1 cellular context compared by ENCODE assay signal in the genomic region with DNA sequence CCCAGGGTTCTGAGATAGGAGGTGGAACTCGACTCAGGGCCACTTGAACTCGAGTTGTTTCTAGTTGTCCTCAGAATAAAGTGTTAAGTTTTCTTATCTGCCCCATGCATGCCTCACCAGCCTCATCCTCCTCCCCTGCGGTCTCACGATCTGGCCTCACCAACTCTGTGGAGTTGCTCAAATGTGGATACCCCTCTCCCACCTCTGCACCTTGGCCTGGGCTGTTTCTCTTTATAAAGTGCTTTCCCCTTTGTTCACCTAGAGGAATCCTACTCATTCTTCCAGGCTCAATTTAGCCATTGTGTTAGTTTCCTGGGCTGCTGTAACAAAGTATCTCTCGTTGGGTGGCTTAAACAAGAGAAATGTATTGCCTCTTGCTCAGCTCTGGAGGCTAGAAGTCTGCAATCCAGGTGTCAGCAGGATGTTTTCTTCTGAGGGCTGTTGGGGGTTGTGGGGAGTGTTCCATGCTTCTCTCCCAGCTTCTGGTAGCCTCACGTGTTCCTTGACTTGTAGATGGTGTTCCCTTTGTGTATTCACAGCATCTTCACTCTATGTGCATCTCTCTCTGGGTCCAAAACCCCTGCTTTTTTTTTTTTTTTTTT.
A peak's percentile ranks its signal among the peaks of the same experiment; 100 is the strongest.
TF ChIP-seq lines count a peak whose summit lies in the region.

No MANE protein-coding gene starts in this region.

TF ChIP-seq in K562, 482 proteins besides CTCF, POLR2A, EP300 and RAD21 (continued from another document):
- TF ChIP-seq, protein P1, sequence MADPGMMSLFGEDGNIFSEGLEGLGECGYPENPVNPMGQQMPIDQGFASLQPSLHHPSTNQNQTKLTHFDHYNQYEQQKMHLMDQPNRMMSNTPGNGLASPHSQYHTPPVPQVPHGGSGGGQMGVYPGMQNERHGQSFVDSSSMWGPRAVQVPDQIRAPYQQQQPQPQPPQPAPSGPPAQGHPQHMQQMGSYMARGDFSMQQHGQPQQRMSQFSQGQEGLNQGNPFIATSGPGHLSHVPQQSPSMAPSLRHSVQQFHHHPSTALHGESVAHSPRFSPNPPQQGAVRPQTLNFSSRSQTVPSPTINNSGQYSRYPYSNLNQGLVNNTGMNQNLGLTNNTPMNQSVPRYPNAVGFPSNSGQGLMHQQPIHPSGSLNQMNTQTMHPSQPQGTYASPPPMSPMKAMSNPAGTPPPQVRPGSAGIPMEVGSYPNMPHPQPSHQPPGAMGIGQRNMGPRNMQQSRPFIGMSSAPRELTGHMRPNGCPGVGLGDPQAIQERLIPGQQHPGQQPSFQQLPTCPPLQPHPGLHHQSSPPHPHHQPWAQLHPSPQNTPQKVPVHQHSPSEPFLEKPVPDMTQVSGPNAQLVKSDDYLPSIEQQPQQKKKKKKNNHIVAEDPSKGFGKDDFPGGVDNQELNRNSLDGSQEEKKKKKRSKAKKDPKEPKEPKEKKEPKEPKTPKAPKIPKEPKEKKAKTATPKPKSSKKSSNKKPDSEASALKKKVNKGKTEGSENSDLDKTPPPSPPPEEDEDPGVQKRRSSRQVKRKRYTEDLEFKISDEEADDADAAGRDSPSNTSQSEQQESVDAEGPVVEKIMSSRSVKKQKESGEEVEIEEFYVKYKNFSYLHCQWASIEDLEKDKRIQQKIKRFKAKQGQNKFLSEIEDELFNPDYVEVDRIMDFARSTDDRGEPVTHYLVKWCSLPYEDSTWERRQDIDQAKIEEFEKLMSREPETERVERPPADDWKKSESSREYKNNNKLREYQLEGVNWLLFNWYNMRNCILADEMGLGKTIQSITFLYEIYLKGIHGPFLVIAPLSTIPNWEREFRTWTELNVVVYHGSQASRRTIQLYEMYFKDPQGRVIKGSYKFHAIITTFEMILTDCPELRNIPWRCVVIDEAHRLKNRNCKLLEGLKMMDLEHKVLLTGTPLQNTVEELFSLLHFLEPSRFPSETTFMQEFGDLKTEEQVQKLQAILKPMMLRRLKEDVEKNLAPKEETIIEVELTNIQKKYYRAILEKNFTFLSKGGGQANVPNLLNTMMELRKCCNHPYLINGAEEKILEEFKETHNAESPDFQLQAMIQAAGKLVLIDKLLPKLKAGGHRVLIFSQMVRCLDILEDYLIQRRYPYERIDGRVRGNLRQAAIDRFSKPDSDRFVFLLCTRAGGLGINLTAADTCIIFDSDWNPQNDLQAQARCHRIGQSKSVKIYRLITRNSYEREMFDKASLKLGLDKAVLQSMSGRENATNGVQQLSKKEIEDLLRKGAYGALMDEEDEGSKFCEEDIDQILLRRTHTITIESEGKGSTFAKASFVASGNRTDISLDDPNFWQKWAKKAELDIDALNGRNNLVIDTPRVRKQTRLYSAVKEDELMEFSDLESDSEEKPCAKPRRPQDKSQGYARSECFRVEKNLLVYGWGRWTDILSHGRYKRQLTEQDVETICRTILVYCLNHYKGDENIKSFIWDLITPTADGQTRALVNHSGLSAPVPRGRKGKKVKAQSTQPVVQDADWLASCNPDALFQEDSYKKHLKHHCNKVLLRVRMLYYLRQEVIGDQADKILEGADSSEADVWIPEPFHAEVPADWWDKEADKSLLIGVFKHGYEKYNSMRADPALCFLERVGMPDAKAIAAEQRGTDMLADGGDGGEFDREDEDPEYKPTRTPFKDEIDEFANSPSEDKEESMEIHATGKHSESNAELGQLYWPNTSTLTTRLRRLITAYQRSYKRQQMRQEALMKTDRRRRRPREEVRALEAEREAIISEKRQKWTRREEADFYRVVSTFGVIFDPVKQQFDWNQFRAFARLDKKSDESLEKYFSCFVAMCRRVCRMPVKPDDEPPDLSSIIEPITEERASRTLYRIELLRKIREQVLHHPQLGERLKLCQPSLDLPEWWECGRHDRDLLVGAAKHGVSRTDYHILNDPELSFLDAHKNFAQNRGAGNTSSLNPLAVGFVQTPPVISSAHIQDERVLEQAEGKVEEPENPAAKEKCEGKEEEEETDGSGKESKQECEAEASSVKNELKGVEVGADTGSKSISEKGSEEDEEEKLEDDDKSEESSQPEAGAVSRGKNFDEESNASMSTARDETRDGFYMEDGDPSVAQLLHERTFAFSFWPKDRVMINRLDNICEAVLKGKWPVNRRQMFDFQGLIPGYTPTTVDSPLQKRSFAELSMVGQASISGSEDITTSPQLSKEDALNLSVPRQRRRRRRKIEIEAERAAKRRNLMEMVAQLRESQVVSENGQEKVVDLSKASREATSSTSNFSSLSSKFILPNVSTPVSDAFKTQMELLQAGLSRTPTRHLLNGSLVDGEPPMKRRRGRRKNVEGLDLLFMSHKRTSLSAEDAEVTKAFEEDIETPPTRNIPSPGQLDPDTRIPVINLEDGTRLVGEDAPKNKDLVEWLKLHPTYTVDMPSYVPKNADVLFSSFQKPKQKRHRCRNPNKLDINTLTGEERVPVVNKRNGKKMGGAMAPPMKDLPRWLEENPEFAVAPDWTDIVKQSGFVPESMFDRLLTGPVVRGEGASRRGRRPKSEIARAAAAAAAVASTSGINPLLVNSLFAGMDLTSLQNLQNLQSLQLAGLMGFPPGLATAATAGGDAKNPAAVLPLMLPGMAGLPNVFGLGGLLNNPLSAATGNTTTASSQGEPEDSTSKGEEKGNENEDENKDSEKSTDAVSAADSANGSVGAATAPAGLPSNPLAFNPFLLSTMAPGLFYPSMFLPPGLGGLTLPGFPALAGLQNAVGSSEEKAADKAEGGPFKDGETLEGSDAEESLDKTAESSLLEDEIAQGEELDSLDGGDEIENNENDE (IDR thresholded peaks at IDR 0.05; ENCODE audit: low read depth, low read length), result no peak
- TF ChIP-seq, protein P2, sequence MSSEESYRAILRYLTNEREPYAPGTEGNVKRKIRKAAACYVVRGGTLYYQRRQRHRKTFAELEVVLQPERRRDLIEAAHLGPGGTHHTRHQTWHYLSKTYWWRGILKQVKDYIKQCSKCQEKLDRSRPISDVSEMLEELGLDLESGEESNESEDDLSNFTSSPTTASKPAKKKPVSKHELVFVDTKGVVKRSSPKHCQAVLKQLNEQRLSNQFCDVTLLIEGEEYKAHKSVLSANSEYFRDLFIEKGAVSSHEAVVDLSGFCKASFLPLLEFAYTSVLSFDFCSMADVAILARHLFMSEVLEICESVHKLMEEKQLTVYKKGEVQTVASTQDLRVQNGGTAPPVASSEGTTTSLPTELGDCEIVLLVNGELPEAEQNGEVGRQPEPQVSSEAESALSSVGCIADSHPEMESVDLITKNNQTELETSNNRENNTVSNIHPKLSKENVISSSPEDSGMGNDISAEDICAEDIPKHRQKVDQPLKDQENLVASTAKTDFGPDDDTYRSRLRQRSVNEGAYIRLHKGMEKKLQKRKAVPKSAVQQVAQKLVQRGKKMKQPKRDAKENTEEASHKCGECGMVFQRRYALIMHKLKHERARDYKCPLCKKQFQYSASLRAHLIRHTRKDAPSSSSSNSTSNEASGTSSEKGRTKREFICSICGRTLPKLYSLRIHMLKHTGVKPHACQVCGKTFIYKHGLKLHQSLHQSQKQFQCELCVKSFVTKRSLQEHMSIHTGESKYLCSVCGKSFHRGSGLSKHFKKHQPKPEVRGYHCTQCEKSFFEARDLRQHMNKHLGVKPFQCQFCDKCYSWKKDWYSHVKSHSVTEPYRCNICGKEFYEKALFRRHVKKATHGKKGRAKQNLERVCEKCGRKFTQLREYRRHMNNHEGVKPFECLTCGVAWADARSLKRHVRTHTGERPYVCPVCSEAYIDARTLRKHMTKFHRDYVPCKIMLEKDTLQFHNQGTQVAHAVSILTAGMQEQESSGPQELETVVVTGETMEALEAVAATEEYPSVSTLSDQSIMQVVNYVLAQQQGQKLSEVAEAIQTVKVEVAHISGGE (CRISPR knock-in tag; IDR thresholded peaks at IDR 0.05), result no peak
- no peak for TF ChIP-seq ZNF253 (CRISPR knock-in tag; conservative IDR thresholded peaks at IDR 0.05)
- TF ChIP-seq, protein P3, sequence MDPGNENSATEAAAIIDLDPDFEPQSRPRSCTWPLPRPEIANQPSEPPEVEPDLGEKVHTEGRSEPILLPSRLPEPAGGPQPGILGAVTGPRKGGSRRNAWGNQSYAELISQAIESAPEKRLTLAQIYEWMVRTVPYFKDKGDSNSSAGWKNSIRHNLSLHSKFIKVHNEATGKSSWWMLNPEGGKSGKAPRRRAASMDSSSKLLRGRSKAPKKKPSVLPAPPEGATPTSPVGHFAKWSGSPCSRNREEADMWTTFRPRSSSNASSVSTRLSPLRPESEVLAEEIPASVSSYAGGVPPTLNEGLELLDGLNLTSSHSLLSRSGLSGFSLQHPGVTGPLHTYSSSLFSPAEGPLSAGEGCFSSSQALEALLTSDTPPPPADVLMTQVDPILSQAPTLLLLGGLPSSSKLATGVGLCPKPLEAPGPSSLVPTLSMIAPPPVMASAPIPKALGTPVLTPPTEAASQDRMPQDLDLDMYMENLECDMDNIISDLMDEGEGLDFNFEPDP (CRISPR knock-in tag; IDR thresholded peaks at IDR 0.05), result no peak
- TF ChIP-seq ELF2 (CRISPR knock-in tag; IDR thresholded peaks at IDR 0.05), result no peak
- TF ChIP-seq ATF7 (IDR thresholded peaks at IDR 0.05), result peak; percentile 45; the same call in 1 of the 2 replicates
- TF ChIP-seq MXI1 (IDR thresholded peaks at IDR 0.05; ENCODE audit: low read depth, low read length), result no peak
- TF ChIP-seq ZZZ3 (IDR thresholded peaks at IDR 0.05), result no peak
- TF ChIP-seq ZNF408 (CRISPR knock-in tag; IDR thresholded peaks at IDR 0.05; ENCODE audit: low read depth), result no peak
- no peak for TF ChIP-seq CAMTA2 (CRISPR knock-in tag; conservative IDR thresholded peaks at IDR 0.05)
- peak; percentile 95 for TF ChIP-seq TEAD4 (IDR thresholded peaks at IDR 0.05; ENCODE audit: low read length)
- no peak for TF ChIP-seq TEAD4 (CRISPR knock-in tag; IDR thresholded peaks at IDR 0.05; ENCODE audit: borderline replicate concordance)
- TF ChIP-seq, protein P4, sequence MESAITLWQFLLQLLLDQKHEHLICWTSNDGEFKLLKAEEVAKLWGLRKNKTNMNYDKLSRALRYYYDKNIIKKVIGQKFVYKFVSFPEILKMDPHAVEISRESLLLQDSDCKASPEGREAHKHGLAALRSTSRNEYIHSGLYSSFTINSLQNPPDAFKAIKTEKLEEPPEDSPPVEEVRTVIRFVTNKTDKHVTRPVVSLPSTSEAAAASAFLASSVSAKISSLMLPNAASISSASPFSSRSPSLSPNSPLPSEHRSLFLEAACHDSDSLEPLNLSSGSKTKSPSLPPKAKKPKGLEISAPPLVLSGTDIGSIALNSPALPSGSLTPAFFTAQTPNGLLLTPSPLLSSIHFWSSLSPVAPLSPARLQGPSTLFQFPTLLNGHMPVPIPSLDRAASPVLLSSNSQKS (CRISPR knock-in tag; IDR thresholded peaks at IDR 0.05), result no peak
- peak; percentile 79 for TF ChIP-seq BHLHE40 (IDR thresholded peaks at IDR 0.05; ENCODE audit: low read length)
- TF ChIP-seq CCNT2 (IDR thresholded peaks at IDR 0.05; ENCODE audit: borderline replicate concordance, extremely low read depth, insufficient read length, low read depth, low read length), result peak; percentile 63
- no peak for TF ChIP-seq ZNF696 (CRISPR knock-in tag; conservative IDR thresholded peaks at IDR 0.05)
- TF ChIP-seq DMBX1 (CRISPR knock-in tag; IDR thresholded peaks at IDR 0.05; ENCODE audit: borderline replicate concordance), result no peak; the same call in 1 of the 2 replicates
- TF ChIP-seq MCM3 (IDR thresholded peaks at IDR 0.05), result no peak
- peak; percentile 83 to 90 for TF ChIP-seq TRIM24 (IDR thresholded peaks at IDR 0.05)
- TF ChIP-seq NCOA1 (IDR thresholded peaks at IDR 0.05; ENCODE audit: low read depth), result peak; percentile 83; the same call in 1 of the 2 replicates
- TF ChIP-seq DIDO1 (tag; IDR thresholded peaks at IDR 0.05; ENCODE audit: low read depth), result no peak
- TF ChIP-seq, protein P5, sequence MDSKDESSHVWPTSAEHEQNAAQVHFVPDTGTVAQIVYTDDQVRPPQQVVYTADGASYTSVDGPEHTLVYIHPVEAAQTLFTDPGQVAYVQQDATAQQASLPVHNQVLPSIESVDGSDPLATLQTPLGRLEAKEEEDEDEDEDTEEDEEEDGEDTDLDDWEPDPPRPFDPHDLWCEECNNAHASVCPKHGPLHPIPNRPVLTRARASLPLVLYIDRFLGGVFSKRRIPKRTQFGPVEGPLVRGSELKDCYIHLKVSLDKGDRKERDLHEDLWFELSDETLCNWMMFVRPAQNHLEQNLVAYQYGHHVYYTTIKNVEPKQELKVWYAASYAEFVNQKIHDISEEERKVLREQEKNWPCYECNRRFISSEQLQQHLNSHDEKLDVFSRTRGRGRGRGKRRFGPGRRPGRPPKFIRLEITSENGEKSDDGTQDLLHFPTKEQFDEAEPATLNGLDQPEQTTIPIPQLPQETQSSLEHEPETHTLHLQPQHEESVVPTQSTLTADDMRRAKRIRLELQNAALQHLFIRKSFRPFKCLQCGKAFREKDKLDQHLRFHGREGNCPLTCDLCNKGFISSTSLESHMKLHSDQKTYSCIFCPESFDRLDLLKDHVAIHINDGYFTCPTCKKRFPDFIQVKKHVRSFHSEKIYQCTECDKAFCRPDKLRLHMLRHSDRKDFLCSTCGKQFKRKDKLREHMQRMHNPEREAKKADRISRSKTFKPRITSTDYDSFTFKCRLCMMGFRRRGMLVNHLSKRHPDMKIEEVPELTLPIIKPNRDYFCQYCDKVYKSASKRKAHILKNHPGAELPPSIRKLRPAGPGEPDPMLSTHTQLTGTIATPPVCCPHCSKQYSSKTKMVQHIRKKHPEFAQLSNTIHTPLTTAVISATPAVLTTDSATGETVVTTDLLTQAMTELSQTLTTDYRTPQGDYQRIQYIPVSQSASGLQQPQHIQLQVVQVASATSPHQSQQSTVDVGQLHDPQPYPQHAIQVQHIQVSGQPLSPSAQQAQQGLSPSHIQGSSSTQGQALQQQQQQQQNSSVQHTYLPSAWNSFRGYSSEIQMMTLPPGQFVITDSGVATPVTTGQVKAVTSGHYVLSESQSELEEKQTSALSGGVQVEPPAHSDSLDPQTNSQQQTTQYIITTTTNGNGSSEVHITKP (IDR thresholded peaks at IDR 0.05; ENCODE audit: partially characterized antibody), result peak; percentile 89
- TF ChIP-seq, protein P6, sequence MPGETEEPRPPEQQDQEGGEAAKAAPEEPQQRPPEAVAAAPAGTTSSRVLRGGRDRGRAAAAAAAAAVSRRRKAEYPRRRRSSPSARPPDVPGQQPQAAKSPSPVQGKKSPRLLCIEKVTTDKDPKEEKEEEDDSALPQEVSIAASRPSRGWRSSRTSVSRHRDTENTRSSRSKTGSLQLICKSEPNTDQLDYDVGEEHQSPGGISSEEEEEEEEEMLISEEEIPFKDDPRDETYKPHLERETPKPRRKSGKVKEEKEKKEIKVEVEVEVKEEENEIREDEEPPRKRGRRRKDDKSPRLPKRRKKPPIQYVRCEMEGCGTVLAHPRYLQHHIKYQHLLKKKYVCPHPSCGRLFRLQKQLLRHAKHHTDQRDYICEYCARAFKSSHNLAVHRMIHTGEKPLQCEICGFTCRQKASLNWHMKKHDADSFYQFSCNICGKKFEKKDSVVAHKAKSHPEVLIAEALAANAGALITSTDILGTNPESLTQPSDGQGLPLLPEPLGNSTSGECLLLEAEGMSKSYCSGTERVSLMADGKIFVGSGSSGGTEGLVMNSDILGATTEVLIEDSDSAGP (CRISPR knock-in tag; IDR thresholded peaks at IDR 0.05), result no peak
- TF ChIP-seq KHSRP (IDR thresholded peaks at IDR 0.05), result no peak
- no peak for TF ChIP-seq ZNF316 (IDR thresholded peaks at IDR 0.05)
- TF ChIP-seq ZNF143 (CRISPR knock-in tag; IDR thresholded peaks at IDR 0.05), result no peak
